In genomic region chr19:8459095-8459494, GRCh38 we compare ENCODE assay signal across 1 cellular context.
TF ChIP-seq lines count a peak whose summit lies in the region.

No MANE protein-coding gene starts in this region.

TF ChIP-seq in endothelial cell of umbilical vein, 7 proteins besides CTCF, POLR2A, EP300 and RAD21:
- TF ChIP-seq JUN (IDR thresholded peaks at IDR 0.05; ENCODE audit: borderline replicate concordance, insufficient read depth, insufficient read length, low read depth), result no peak
- TF ChIP-seq EZH2 (IDR thresholded peaks at IDR 0.05; ENCODE audit: borderline replicate concordance, low read depth, low read length, severe bottlenecking), result no peak
- no peak for TF ChIP-seq POLR2AphosphoS5 (IDR thresholded peaks at IDR 0.05; ENCODE audit: insufficient read depth, low read depth, low read length)
- TF ChIP-seq MYC (IDR thresholded peaks at IDR 0.05; ENCODE audit: low read depth, low read length), result no peak
- no peak for TF ChIP-seq GATA2 (IDR thresholded peaks at IDR 0.05; ENCODE audit: insufficient read depth, insufficient read length, low read depth, low read length)
- TF ChIP-seq FOS (IDR thresholded peaks at IDR 0.05; ENCODE audit: borderline replicate concordance, insufficient read depth, low read length), result no peak
- TF ChIP-seq MAX (IDR thresholded peaks at IDR 0.05; ENCODE audit: insufficient read depth, insufficient read length), result no peak
